ENCODE assay signal across 2 cellular contexts in the genomic region with DNA sequence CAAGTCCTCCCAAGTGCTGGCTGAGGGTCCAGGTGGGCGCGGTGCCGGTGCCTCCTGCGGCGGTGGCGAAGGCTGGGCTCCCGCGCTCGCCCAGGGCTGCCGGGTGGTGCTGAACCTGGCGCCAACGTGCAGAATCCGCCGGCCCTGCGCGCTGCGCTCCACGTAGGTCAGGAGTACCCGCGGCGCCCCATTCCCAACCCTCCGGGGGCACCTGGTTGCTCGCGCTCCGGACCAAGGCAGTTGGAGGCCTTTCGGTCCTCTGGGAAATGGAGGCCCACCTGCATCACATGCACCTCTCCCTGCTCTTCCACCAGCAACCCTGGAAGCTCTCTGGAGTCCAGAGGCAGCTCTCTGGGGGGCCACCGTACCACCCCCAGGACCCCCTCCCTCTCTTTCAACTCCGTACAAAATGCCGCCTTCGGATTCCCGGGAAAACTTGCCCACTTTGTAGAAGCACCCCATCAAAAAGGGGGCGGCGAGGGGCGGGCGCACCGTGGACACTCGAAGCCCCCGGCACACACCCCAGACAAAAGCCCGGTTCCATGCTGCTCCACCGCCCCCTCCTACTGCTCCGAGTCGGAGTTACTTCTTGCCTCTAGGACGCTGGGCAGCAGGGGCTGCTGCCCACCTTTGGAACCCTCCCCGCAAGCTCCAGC.
TF ChIP-seq lines count a peak whose summit lies in the region.

No MANE protein-coding gene starts in this region.

TF ChIP-seq in A549, 52 proteins besides CTCF, POLR2A, EP300 and RAD21:
- TF ChIP-seq, protein P1, sequence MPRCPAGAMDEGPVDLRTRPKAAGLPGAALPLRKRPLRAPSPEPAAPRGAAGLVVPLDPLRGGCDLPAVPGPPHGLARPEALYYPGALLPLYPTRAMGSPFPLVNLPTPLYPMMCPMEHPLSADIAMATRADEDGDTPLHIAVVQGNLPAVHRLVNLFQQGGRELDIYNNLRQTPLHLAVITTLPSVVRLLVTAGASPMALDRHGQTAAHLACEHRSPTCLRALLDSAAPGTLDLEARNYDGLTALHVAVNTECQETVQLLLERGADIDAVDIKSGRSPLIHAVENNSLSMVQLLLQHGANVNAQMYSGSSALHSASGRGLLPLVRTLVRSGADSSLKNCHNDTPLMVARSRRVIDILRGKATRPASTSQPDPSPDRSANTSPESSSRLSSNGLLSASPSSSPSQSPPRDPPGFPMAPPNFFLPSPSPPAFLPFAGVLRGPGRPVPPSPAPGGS (IDR thresholded peaks at IDR 0.05) = no peak
TF ChIP-seq in A549: peak in this region for 0.

TF ChIP-seq in GM12878, 131 proteins besides CTCF, POLR2A, EP300 and RAD21:
- TF ChIP-seq SIN3A (IDR thresholded peaks at IDR 0.05; ENCODE audit: low read depth, low read length) (no peak), BRCA1 (IDR thresholded peaks at IDR 0.05; ENCODE audit: low read depth, low read length) (no peak), YBX1 (IDR thresholded peaks at IDR 0.05) (no peak), HDAC6 (IDR thresholded peaks at IDR 0.05; ENCODE audit: unreplicated experiment) (peak; percentile 41)
